ENCODE assay signal across 1 cellular context in genomic region chr17:77432791-77433190, GRCh38.
TF ChIP-seq lines count a peak whose summit lies in the region.

No MANE protein-coding gene starts in this region.

TF ChIP-seq in GM23338, 12 proteins besides CTCF, POLR2A, EP300 and RAD21 (continued from another document):
- no peak for TF ChIP-seq ZNF462 (CRISPR knock-in tag; IDR thresholded peaks at IDR 0.05)
